15 cellular contexts compared by ENCODE assay signal in the genomic region with DNA sequence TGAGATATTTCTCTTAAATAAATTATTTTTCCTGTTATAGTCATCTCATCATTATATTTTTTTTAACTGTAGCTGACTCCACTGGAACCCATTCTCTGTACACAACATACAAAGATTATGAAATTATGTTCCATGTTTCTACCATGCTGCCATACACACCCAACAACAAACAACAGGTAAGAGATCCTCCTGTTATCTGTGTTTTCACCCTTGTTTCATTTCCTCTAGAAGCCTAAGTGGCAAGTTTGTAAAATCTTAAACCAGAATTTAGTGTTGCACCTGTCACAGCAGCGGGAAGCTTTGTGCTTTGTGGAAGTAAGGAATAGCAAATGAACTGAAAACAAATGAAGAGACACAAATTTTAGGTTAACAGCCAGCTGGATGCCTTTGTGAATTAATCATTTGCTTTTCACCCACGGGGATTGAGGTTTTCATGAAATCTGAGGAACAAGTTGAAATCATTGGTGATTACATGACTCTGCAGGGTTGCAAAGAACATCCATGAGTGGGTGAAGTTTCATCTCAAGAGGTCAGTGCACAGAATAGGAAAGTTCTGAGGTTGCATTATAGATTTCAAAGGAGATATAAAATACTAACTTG.
A peak's percentile ranks its signal among the peaks of the same experiment; 100 is the strongest.
DNase-seq lines count a peak whose midpoint lies in the region; ATAC-seq, FAIRE-seq and TF ChIP-seq lines count a peak whose summit lies in the region.
"Had no signal": no experiment of that assay in that cellular context is flagged by ENCODE, and none has a peak within 500 bp of the region (broad histone marks: within the 10 kb centered on the region; RNA-seq: fewer than 3 reads in every experiment).

No MANE protein-coding gene starts in this region.

- H2BK15ac ChIP-seq in IMR-90 (ENCODE audit: low read depth, low read length) (no peak overlapping the region), mesendoderm (replicated peaks; ENCODE audit: low read depth) (peak overlapping the region; percentile 45)

- DNase-seq in GM12891 (ENCODE audit: insufficient read length, low spot score) (no peak), IMR-90 (no peak), mesendoderm (no peak), NAMALWA (ENCODE audit: low spot score) (no peak), NCI-H187 treated with DMSO at 0.1 percent for 48 hours (lab: John Stamatoyannopoulos, UW) (no peak)
- DNase-seq in activated naive CD8-positive, alpha-beta T cell treated with anti-CD3 and anti-CD28 coated beads, Interleukin-2, amount 50 U/mL, for 24 hours: no peak
- no peak for DNase-seq in activated CD4-positive, CD25-positive, alpha-beta regulatory T cell treated with anti-CD3 and anti-CD28 coated beads, Interleukin-2, amount 50 U/mL, for 72 hours
- DNase-seq: activated T-cell treated with anti-CD3 and anti-CD28 coated beads for 4 hours; CD8-positive, alpha-beta memory T cell; hippocampal formation; left lung had no signal

- POLR2A ChIA-PET in IMR-90 (lab: Charles Lee; ENCODE audit: unreplicated experiment): no interaction called here

- H3K27me3 ChIP-seq in IMR-90 (ENCODE audit: control insufficient read depth, insufficient read depth, low read length) (no peaks in the 10 kb centered on the region), mesendoderm (ENCODE audit: insufficient read depth, low read length, poor library complexity) (no peaks in the 10 kb centered on the region)
- H3K27me3 ChIP-seq: left lung, SJSA1, suprapubic skin had no signal

- H4K20me1 ChIP-seq in IMR-90 (ENCODE audit: insufficient read depth, low read length): no peaks in the 10 kb centered on the region

- no peak overlapping the region for H2BK5ac ChIP-seq in IMR-90 (ENCODE audit: low read depth, low read length, poor library complexity, severe bottlenecking)
- no peak overlapping the region for H2BK5ac ChIP-seq in mesendoderm (ENCODE audit: low read length)

- H3K23ac ChIP-seq in IMR-90 (ENCODE audit: low read depth, low read length): no peak overlapping the region
- no peak overlapping the region for H3K23ac ChIP-seq in mesendoderm (ENCODE audit: low read length)

- intact Hi-C loops in IMR-90 (cut with micrococcal nuclease): no loop called here

- H3K9me3 Mint-ChIP-seq in activated naive CD8-positive, alpha-beta T cell treated with anti-CD3 and anti-CD28 coated beads, Interleukin-2, amount 50 U/mL, for 24 hours: peaks cover 2% of the 10 kb centered on the region

- H2AK9ac ChIP-seq in IMR-90 (replicated peaks; ENCODE audit: low read depth, low read length, poor library complexity): no peak overlapping the region

- H2BK120ac ChIP-seq in IMR-90 (ENCODE audit: low read depth, low read length) (no peak overlapping the region), mesendoderm (ENCODE audit: low read depth, low read length) (no peak overlapping the region)

- H3K4ac ChIP-seq in IMR-90 (ENCODE audit: low read depth, low read length) (no peak overlapping the region), mesendoderm (ENCODE audit: low read depth, low read length) (no peak overlapping the region)

- no peak overlapping the region for H3K14ac ChIP-seq in IMR-90 (replicated peaks; ENCODE audit: low read depth, low read length)

- H3K4me3 Mint-ChIP-seq in activated naive CD8-positive, alpha-beta T cell treated with anti-CD3 and anti-CD28 coated beads, Interleukin-2, amount 50 U/mL, for 24 hours: no peak overlapping the region
- H3K4me3 Mint-ChIP-seq: neural crest cell had no signal

- H4K91ac ChIP-seq in IMR-90 (ENCODE audit: insufficient read depth, low read depth, low read length): no peak overlapping the region

- CTCF ChIA-PET in IMR-90 (lab: Yijun Ruan, JAX): no interaction called here

- no peaks in the 10 kb centered on the region for H3K79me2 ChIP-seq in mesendoderm (ENCODE audit: control insufficient read depth, insufficient read depth, low read length)

- whole genome bisulfite sequencing in IMR-90 (ENCODE audit: extremely low coverage in 2 of 2, insufficient read length in 1 of 2), 2 experiments: 60% methylated on average over 2 of the region's 2 CpGs; no CpG with 5 or more reads in 1 of the 2 experiments
- no CpG with 5 or more reads among the region's 2 CpGs for WGBS in mesendoderm (ENCODE audit: extremely low coverage, insufficient coverage, low lambda C conversion rate)

- H3K4me1 ChIP-seq in IMR-90 (ENCODE audit: control insufficient read depth, insufficient read depth, low read length) (peaks cover 8% of the 10 kb centered on the region), mesendoderm (ENCODE audit: control insufficient read depth, low read depth, low read length) (no peaks in the 10 kb centered on the region)

- H3K18ac ChIP-seq in IMR-90 (ENCODE audit: low read depth, low read length) (no peak overlapping the region), mesendoderm (ENCODE audit: low read length) (no peak overlapping the region)

- 0 out of 2 replicates have a peak overlapping the region, but pooled peaks have one; percentile 37 for H3K4me2 ChIP-seq in IMR-90 (ENCODE audit: low read depth, low read length)
- H3K4me2 ChIP-seq in mesendoderm (ENCODE audit: low read length): no peak overlapping the region

- no peak overlapping the region for H4K5ac ChIP-seq in IMR-90 (ENCODE audit: low read depth, low read length)
- H4K5ac ChIP-seq in mesendoderm (ENCODE audit: low read length): no peak overlapping the region

- dilution Hi-C loops in IMR-90 (cut with HindIII; ENCODE audit: low sequenced_read_pairs, unreplicated experiment): no loop called here

- no peak for TF ChIP-seq CTCF in IMR-90 (conservative IDR thresholded peaks at IDR 0.05; ENCODE audit: low read depth, low read length)

- peaks cover 51% of the 10 kb centered on the region for H3K36me3 Mint-ChIP-seq in activated naive CD8-positive, alpha-beta T cell treated with anti-CD3 and anti-CD28 coated beads, Interleukin-2, amount 50 U/mL, for 24 hours (ENCODE audit: low read depth)

- no peak overlapping the region for H2AK5ac ChIP-seq in IMR-90 (ENCODE audit: low read depth, low read length)
- H2AK5ac ChIP-seq in mesendoderm (ENCODE audit: low read length): no peak overlapping the region

- H4K8ac ChIP-seq in IMR-90 (ENCODE audit: low read depth in 2 of 2, low read length in 2 of 2) (no peak overlapping the region), mesendoderm (ENCODE audit: low read depth, low read length) (no peak overlapping the region)

- FAIRE-seq in GM12891 (lab: Jason Lieb, UNC): no peak

- in situ Hi-C loops in IMR-90 (cut with MboI; ENCODE audit: low sequenced_read_pairs): no loop called here

- H3K9me1 ChIP-seq in IMR-90 (ENCODE audit: insufficient read depth, low read length): peaks cover 4% of the 10 kb centered on the region

- H3K9ac ChIP-seq in IMR-90 (ENCODE audit: low read depth, low read length) (no peak overlapping the region), mesendoderm (ENCODE audit: low read length) (no peak overlapping the region)

- H3K79me1 ChIP-seq in IMR-90 (ENCODE audit: low read depth in 1 of 2, low read length in 2 of 2): peaks cover 4 to 10% of the 10 kb centered on the region in 2 experiments
- H3K79me1 ChIP-seq in mesendoderm (ENCODE audit: low read length): no peaks in the 10 kb centered on the region

- H3K4me1 Mint-ChIP-seq in activated naive CD8-positive, alpha-beta T cell treated with anti-CD3 and anti-CD28 coated beads, Interleukin-2, amount 50 U/mL, for 24 hours: peaks cover 14% of the 10 kb centered on the region

- no peaks in the 10 kb centered on the region for H3K9me3 ChIP-seq in IMR-90 (ENCODE audit: control insufficient read depth, insufficient read depth, low read length)
- H3K9me3 ChIP-seq: left lung, SJSA1, suprapubic skin had no signal

- no peak overlapping the region for H3K56ac ChIP-seq in IMR-90 (ENCODE audit: extremely low read depth, insufficient read depth, low read length)
- H3K56ac ChIP-seq in mesendoderm (ENCODE audit: low read length): no peak overlapping the region

- H2AFZ ChIP-seq in IMR-90 (replicated peaks; ENCODE audit: low read length, poor library complexity): no peak overlapping the region

- H2BK20ac ChIP-seq in IMR-90 (ENCODE audit: low read depth, low read length): no peak overlapping the region

- no peaks in the 10 kb centered on the region for H3K27me3 Mint-ChIP-seq in activated naive CD8-positive, alpha-beta T cell treated with anti-CD3 and anti-CD28 coated beads, Interleukin-2, amount 50 U/mL, for 24 hours
- H3K27me3 Mint-ChIP-seq: brain; CD8-positive, alpha-beta memory T cell had no signal

- no TSS peak for BruUV-seq in IMR-90 (replicated peaks; lab: Mats Ljungman, UMichigan)

- H3K36me3 ChIP-seq in IMR-90 (ENCODE audit: control insufficient read depth, insufficient read depth, low read length) (peaks cover 9% of the 10 kb centered on the region; the same call in 1 of the 2 replicates), mesendoderm (ENCODE audit: control insufficient read depth, insufficient read depth, low read length) (no peaks in the 10 kb centered on the region)

- no peak overlapping the region for H3K27ac ChIP-seq in IMR-90 (ENCODE audit: insufficient read depth, low read length)
- no peak overlapping the region for H3K27ac ChIP-seq in mesendoderm (ENCODE audit: low read depth, low read length)
- H3K27ac ChIP-seq: left lung, SJSA1, suprapubic skin had no signal

- H3K4me3 ChIP-seq in IMR-90 (ENCODE audit: insufficient read depth, low read depth, low read length): no peak overlapping the region
- no peak overlapping the region for H3K4me3 ChIP-seq in mesendoderm (ENCODE audit: low read length)
- H3K4me3 ChIP-seq: left lung, SJSA1, suprapubic skin had no signal

- H3K27ac Mint-ChIP-seq in activated naive CD8-positive, alpha-beta T cell treated with anti-CD3 and anti-CD28 coated beads, Interleukin-2, amount 50 U/mL, for 24 hours: peak overlapping the region; percentile 36

- no peak for ATAC-seq in IMR-90 (ENCODE audit: low read depth)
- ATAC-seq in activated naive CD8-positive, alpha-beta T cell treated with anti-CD3 and anti-CD28 coated beads, Interleukin-2, amount 50 U/mL, for 24 hours: peak; percentile 49

- no peak for TF ChIP-seq RAD21 in IMR-90 (IDR thresholded peaks at IDR 0.05; ENCODE audit: low read length)

- TF ChIP-seq POLR2A in GM12891 (IDR thresholded peaks at IDR 0.05; ENCODE audit: low read depth, low read length) (no peak), IMR-90 (IDR thresholded peaks at IDR 0.05; ENCODE audit: low read depth, low read length) (no peak)

TF ChIP-seq in GM12891, 5 proteins besides CTCF, POLR2A, EP300 and RAD21:
- peak; percentile 60 for TF ChIP-seq SPI1 (IDR thresholded peaks at IDR 0.05; ENCODE audit: low read depth, low read length)
- TF ChIP-seq POU2F2 (IDR thresholded peaks at IDR 0.05; ENCODE audit: low read depth, low read length): no peak

TF ChIP-seq in IMR-90, 13 proteins besides CTCF, POLR2A, EP300 and RAD21:
- no peak for TF ChIP-seq CHD1 (IDR thresholded peaks at IDR 0.05; ENCODE audit: low read depth, low read length)
